In genomic region chr15:66294157-66294931, GRCh38 we compare ENCODE assay signal across 8 cellular contexts. TPM values are rescaled to one million over a fixed set of nuclear protein-coding genes. Genes with fewer than 3 reads are reported as not detected.
DNase-seq lines count a peak whose midpoint lies in the region; ATAC-seq and TF ChIP-seq lines count a peak whose summit lies in the region.

No MANE protein-coding gene starts in this region.

- peak overlapping the region; percentile 86 for H3K4me3 Mint-ChIP-seq in CD4-positive, alpha-beta T cell
- peak overlapping the region; percentile 89 to 91 for H3K4me3 Mint-ChIP-seq in stimulated activated naive B cell treated with anti-CD40 and anti-IgM and Interleukin-4, amounts not matched to agents 10 μg/mL and 1 μg/mL and 100 μg/mL, for 72 hours

- TF ChIP-seq CTCF in CD4-positive, alpha-beta T cell (IDR thresholded peaks at IDR 0.05): no peak
- no peak for TF ChIP-seq CTCF in kidney epithelial cell (IDR thresholded peaks at IDR 0.05; ENCODE audit: insufficient read depth, low read length, poor library complexity, severe bottlenecking)

- H3K9me3 ChIP-seq in CD4-positive, alpha-beta T cell (ENCODE audit: control insufficient read depth, low read length): no peaks in the 10 kb centered on the region

- H3K9me3 Mint-ChIP-seq in CD4-positive, alpha-beta T cell: no peaks in the 10 kb centered on the region
- H3K9me3 Mint-ChIP-seq in stimulated activated naive B cell treated with anti-CD40 and anti-IgM and Interleukin-4, amounts not matched to agents 10 μg/mL and 1 μg/mL and 100 μg/mL, for 72 hours: no peaks in the 10 kb centered on the region

- no peaks in the 10 kb centered on the region for H3K27me3 ChIP-seq in CD4-positive, alpha-beta T cell (ENCODE audit: control insufficient read depth, insufficient read depth, low read length)
- no peaks in the 10 kb centered on the region for H3K27me3 ChIP-seq in kidney epithelial cell (ENCODE audit: control insufficient read depth, insufficient read depth, low read length)

- H3K4me3 ChIP-seq in kidney epithelial cell (ENCODE audit: low read depth, low read length): peak overlapping the region; percentile 44

- no peaks in the 10 kb centered on the region for H3K36me3 ChIP-seq in kidney epithelial cell (ENCODE audit: control insufficient read depth, insufficient read depth, low read length)

- H3K4me1 Mint-ChIP-seq in CD4-positive, alpha-beta T cell (ENCODE audit: low read depth): peaks cover 49% of the 10 kb centered on the region
- peaks cover 23 to 37% of the 10 kb centered on the region in 2 donors for H3K4me1 Mint-ChIP-seq in stimulated activated naive B cell treated with anti-CD40 and anti-IgM and Interleukin-4, amounts not matched to agents 10 μg/mL and 1 μg/mL and 100 μg/mL, for 72 hours

- peak overlapping the region; percentile 80 for H3K27ac ChIP-seq in CD4-positive, alpha-beta T cell (ENCODE audit: low read depth, low read length)

- peak in 2 of 10 experiments; percentile 5 to 35 for DNase-seq in CD4-positive, alpha-beta T cell
- DNase-seq in RPMI8226 (peak; percentile 87), kidney epithelial cell (ENCODE audit: low read depth) (peak; percentile 45)
- peak; percentile 7 for DNase-seq in central memory CD4-positive, alpha-beta T cell
- no peak for DNase-seq in stimulated activated naive B cell treated with anti-CD40 and anti-IgM and Interleukin-4, amounts not matched to agents 10 μg/mL and 1 μg/mL and 100 μg/mL, for 72 hours
- no peak for DNase-seq in stimulated activated CD8-positive, alpha-beta memory T cell treated with anti-CD3 and anti-CD28 coated beads, Interleukin-4, amount 100 ng/mL, for 48 hours

- peak; percentile 29 for ATAC-seq in CD4-positive, alpha-beta T cell (ENCODE audit: poor library complexity)
- ATAC-seq in GM18867 (IDR thresholded peaks at IDR 0.05; ENCODE audit: unreplicated experiment) (peak; percentile 21), HG03571 (IDR thresholded peaks at IDR 0.05; ENCODE audit: unreplicated experiment) (peak; percentile 14)
- peak; percentile 14 to 52 for ATAC-seq in stimulated activated naive B cell treated with anti-CD40 and anti-IgM and Interleukin-4, amounts not matched to agents 10 μg/mL and 1 μg/mL and 100 μg/mL, for 72 hours (replicated peaks)

- H3K36me3 Mint-ChIP-seq in CD4-positive, alpha-beta T cell (ENCODE audit: low read depth): peaks cover 28% of the 10 kb centered on the region
- peaks cover 8 to 13% of the 10 kb centered on the region in 2 donors for H3K36me3 Mint-ChIP-seq in stimulated activated naive B cell treated with anti-CD40 and anti-IgM and Interleukin-4, amounts not matched to agents 10 μg/mL and 1 μg/mL and 100 μg/mL, for 72 hours

- CTCF ChIA-PET in CD4-positive, alpha-beta T cell (lab: Charles Lee): no interaction called here

- H3K27ac Mint-ChIP-seq in CD4-positive, alpha-beta T cell: peak overlapping the region; percentile 91
- peak overlapping the region; percentile 94 for H3K27ac Mint-ChIP-seq in stimulated activated naive B cell treated with anti-CD40 and anti-IgM and Interleukin-4, amounts not matched to agents 10 μg/mL and 1 μg/mL and 100 μg/mL, for 72 hours

- POLR2A ChIA-PET in CD4-positive, alpha-beta T cell (lab: Charles Lee): interaction anchor here (0.6 to 1.5 kb wide), 9 partner anchors 8 to 425 kb away, joined by 3 to 12 read pairs (median 3); partner anchors contain the start of genes RAB11A, RPL4, TIPIN and ZWILCH

- intact Hi-C loops in CD4-positive, alpha-beta T cell (cut with DNase I, micrococcal nuclease): loop anchor here (5.0 to 10.0 kb wide), 3 partner anchors 63 to 410 kb away; partner anchors contain the start of genes MAP2K1 (in 1 of the 2) and TIPIN (in 1 of the 2)

- no peaks in the 10 kb centered on the region for H3K27me3 Mint-ChIP-seq in CD4-positive, alpha-beta T cell
- H3K27me3 Mint-ChIP-seq in stimulated activated naive B cell treated with anti-CD40 and anti-IgM and Interleukin-4, amounts not matched to agents 10 μg/mL and 1 μg/mL and 100 μg/mL, for 72 hours: no peaks in the 10 kb centered on the region

RNA-seq across cellular contexts. Expression of gene DIS3L, which starts 1.0 kb away (rescaled TPM):
- total RNA-seq in CD4-positive, alpha-beta T cell: 10 to 100 TPM; 22.6 to 24.3 TPM
- total RNA-seq in kidney epithelial cell: 7.7 and 12.4 TPM in 2 replicates

RNA-seq across cellular contexts. Expression of gene MEGF11, which starts 40.8 kb away (rescaled TPM):
- not detected for total RNA-seq in CD4-positive, alpha-beta T cell
- 0.55 and 0.63 TPM in 2 replicates for total RNA-seq in kidney epithelial cell

Comparison
In these comparisons a context has a peak if more than half of its experiments do, and no peak if none do; other contexts are left out.
1. DNase-seq: peak in RPMI8226 (single experiment), central memory CD4-positive, alpha-beta T cell (single experiment) and kidney epithelial cell (single experiment); none in stimulated activated naive B cell treated with anti-CD40 and anti-IgM and Interleukin-4, amounts not matched to agents 10 μg/mL and 1 μg/mL and 100 μg/mL, for 72 hours (single experiment) and stimulated activated CD8-positive, alpha-beta memory T cell treated with anti-CD3 and anti-CD28 coated beads, Interleukin-4, amount 100 ng/mL, for 48 hours (single experiment).
2. Peak in every context shown above with its lines, with median percentiles within 50 percentile points of each other: ATAC-seq.